ENCODE assay signal across 15 cellular contexts in genomic region chr10:86961481-86962091, GRCh38. TPM values are rescaled to one million over a fixed set of nuclear protein-coding genes. Genes with fewer than 3 reads are reported as not detected.
DNase-seq lines count a peak whose midpoint lies in the region; ATAC-seq, FAIRE-seq and TF ChIP-seq lines count a peak whose summit lies in the region.
"Had no signal": no experiment of that assay in that cellular context is flagged by ENCODE, and none has a peak within 500 bp of the region (broad histone marks: within the 10 kb centered on the region; RNA-seq: fewer than 3 reads in every experiment).

No MANE protein-coding gene starts in this region.

- H3K9me3 ChIP-seq in right cardiac atrium (ENCODE audit: control insufficient read depth, low read length): no peaks in the 10 kb centered on the region
- H3K9me3 ChIP-seq in right atrium auricular region: no peaks in the 10 kb centered on the region
- no peaks in the 10 kb centered on the region for H3K9me3 ChIP-seq in SJCRH30 (replicated peaks)
- no peaks in the 10 kb centered on the region for H3K9me3 ChIP-seq in kidney (ENCODE audit: control insufficient read depth in 1 of 2, low read length in 2 of 2)
- no peaks in the 10 kb centered on the region for H3K9me3 ChIP-seq in uterus

- no peak for FAIRE-seq in kidney (lab: Jason Lieb, UNC)
- FAIRE-seq: astrocyte had no signal

- 87% methylated on average over 12 of the region's 12 CpGs for WGBS in right cardiac atrium

- TF ChIP-seq CTCF in right atrium auricular region (IDR thresholded peaks at IDR 0.05) (no peak), kidney (IDR thresholded peaks at IDR 0.05; ENCODE audit: borderline replicate concordance, extremely low read depth, insufficient read depth) (no peak), uterus (IDR thresholded peaks at IDR 0.05) (no peak)

- H3K9ac ChIP-seq in kidney (ENCODE audit: low read length in 2 of 2): no peak overlapping the region

- no peak overlapping the region for H3K27ac ChIP-seq in right cardiac atrium (ENCODE audit: low read length)
- H3K27ac ChIP-seq in right atrium auricular region: no peak overlapping the region
- peak overlapping the region; percentile 57 for H3K27ac ChIP-seq in SJCRH30
- no peak overlapping the region for H3K27ac ChIP-seq in kidney (ENCODE audit: low read depth in 2 of 2, low read length in 2 of 2)
- H3K27ac ChIP-seq in uterus: no peak overlapping the region

- no peak for TF ChIP-seq POLR2A in uterus (IDR thresholded peaks at IDR 0.05)

- H3K27me3 ChIP-seq in right cardiac atrium (ENCODE audit: control insufficient read depth, insufficient read depth) (no peaks in the 10 kb centered on the region), right atrium auricular region (no peaks in the 10 kb centered on the region), SJCRH30 (no peaks in the 10 kb centered on the region), uterus (no peaks in the 10 kb centered on the region)
- H3K27me3 ChIP-seq: dorsolateral prefrontal cortex had no signal

- H3K4me1 ChIP-seq in right cardiac atrium (ENCODE audit: control insufficient read depth, insufficient read depth, low read length) (peaks cover 2% of the 10 kb centered on the region), right atrium auricular region (peaks cover 0 to 57% of the 10 kb centered on the region in 2 donors), SJCRH30 (peaks cover 47% of the 10 kb centered on the region), kidney (ENCODE audit: control insufficient read depth in 1 of 2, insufficient read depth in 1 of 2, low read depth in 1 of 2, low read length in 2 of 2) (peaks cover 8 to 20% of the 10 kb centered on the region in 2 donors), uterus (peaks cover 8 to 10% of the 10 kb centered on the region in 2 donors)

- DNase-seq in right cardiac atrium (peak in 2 of 3 donors; percentile 45 to 53), right atrium auricular region (ENCODE audit: low spot score) (no peak), SJCRH30 (peak; percentile 68 to 77), kidney (peak; percentile 59), uterus (peak; percentile 16 to 17), NCI-H2107 (lab: John Stamatoyannopoulos, UW) (no peak)
- DNase-seq: AML-193, Kasumi-1 had no signal

- ATAC-seq in right cardiac atrium (no peak), GM18868 (IDR thresholded peaks at IDR 0.05; ENCODE audit: unreplicated experiment) (no peak), HG02852 (IDR thresholded peaks at IDR 0.05; ENCODE audit: unreplicated experiment) (no peak)

- H3K4me3 ChIP-seq in right cardiac atrium (ENCODE audit: low read length) (no peak overlapping the region), right atrium auricular region (no peak overlapping the region), SJCRH30 (no peak overlapping the region), kidney (ENCODE audit: low read length in 2 of 2) (no peak overlapping the region), uterus (no peak overlapping the region)

- no peaks in the 10 kb centered on the region for H3K36me3 ChIP-seq in right atrium auricular region
- H3K36me3 ChIP-seq in SJCRH30: no peaks in the 10 kb centered on the region
- H3K36me3 ChIP-seq in kidney (ENCODE audit: control insufficient read depth in 1 of 2, insufficient read depth in 2 of 2, low read length in 2 of 2): no peaks in the 10 kb centered on the region
- H3K36me3 ChIP-seq in uterus: no peaks in the 10 kb centered on the region

- intact Hi-C loops in right cardiac atrium (cut with DNase I) (no loop called here), kidney (cut with DNase I) (no loop called here), uterus (cut with DNase I; ENCODE audit: low total_unique reads) (loop anchor here (10.0 kb wide), 1 partner anchor 133 kb away; the partner anchor contains the start of genes GLUD1 and SHLD2)

RNA-seq across cellular contexts. Expression of gene SNCG, which starts 3.2 kb away (rescaled TPM):
- total RNA-seq in right cardiac atrium: 10 to 100 TPM; 10.8 to 22.0 (median 15.6) TPM
- polyA plus RNA-seq in right cardiac atrium: 30.2 TPM
- 10 to 100 TPM; 20.9 to 33.8 TPM for total RNA-seq in right atrium auricular region
- total RNA-seq in SJCRH30 (2014; rRNA removed; shearing (Covaris generic)): 38.1 and 55.5 TPM in 2 replicates
- 41.3 TPM for total RNA-seq in kidney
- 92.8 TPM for polyA plus RNA-seq in kidney (ENCODE audit: insufficient read depth, low read depth, low replicate concordance)
- total RNA-seq in uterus: 10 to 100 TPM in 3 of 4 donors, 1 to 10 TPM in 1; 5.5 to 68.6 (median 36.2) TPM

RNA-seq across cellular contexts. Expression of gene MMRN2, which starts 4.2 kb away (rescaled TPM):
- total RNA-seq in right cardiac atrium (10 to 100 TPM; 32.4 to 65.5 (median 42.5) TPM), right atrium auricular region (10 to 100 TPM; 57.0 to 81.3 TPM), kidney (65.9 TPM), uterus (100 to 1,000 TPM in 1 of 4 donors, 10 to 100 TPM in 3; 45.0 to 133 (median 74.2) TPM)
- polyA plus RNA-seq in right cardiac atrium (19.8 TPM), kidney (ENCODE audit: insufficient read depth, low read depth, low replicate concordance) (19.9 TPM)
- 1.6 and 1.9 TPM in 2 replicates for total RNA-seq in SJCRH30 (2014; rRNA removed; shearing (Covaris generic))
- total RNA-seq: activated T-helper 1 cell treated with anti-CD3 and anti-CD28 coated beads, Interleukin-12 subunit alpha, Interleukin-12 subunit beta, Interleukin-2, Interleukin-4 antibody, amounts not matched to agents 30 ng/mL and 10 ng/mL and 1 ng/mL, durations not matched to agents 14 hours and 24 hours and 36 hours had no signal

RNA-seq across cellular contexts. Expression of gene ADIRF, which starts 6.7 kb away (rescaled TPM):
- total RNA-seq in right cardiac atrium (100 to 1,000 TPM in 1 of 4 donors, 10 to 100 TPM in 3; 69.0 to 122 (median 75.7) TPM), right atrium auricular region (100 to 1,000 TPM in 1 of 2 donors, 10 to 100 TPM in 1; 67.8 to 195 TPM), kidney (357 TPM), uterus (100 to 1,000 TPM in 3 of 4 donors, 1 to 10 TPM in 1; 8.5 to 368 (median 275) TPM)
- polyA plus RNA-seq in right cardiac atrium (215 TPM), kidney (ENCODE audit: insufficient read depth, low read depth, low replicate concordance) (897 TPM)
- 0.34 and 0.68 TPM in 2 replicates for total RNA-seq in SJCRH30 (2014; rRNA removed; shearing (Covaris generic))
- total RNA-seq: activated T-helper 1 cell treated with anti-CD3 and anti-CD28 coated beads, Interleukin-12 subunit alpha, Interleukin-12 subunit beta, Interleukin-2, Interleukin-4 antibody, amounts not matched to agents 30 ng/mL and 10 ng/mL and 1 ng/mL, durations not matched to agents 14 hours and 24 hours and 36 hours; astrocyte had no signal

RNA-seq across cellular contexts. Expression of gene FAM25A, which starts 58.5 kb away (rescaled TPM):
- total RNA-seq in right cardiac atrium: not detected
- polyA plus RNA-seq in right cardiac atrium: not detected
- not detected for total RNA-seq in right atrium auricular region
- total RNA-seq in SJCRH30 (2014; rRNA removed; shearing (Covaris generic)): not detected in 2 replicates
- not detected for total RNA-seq in kidney
- not detected for polyA plus RNA-seq in kidney (ENCODE audit: insufficient read depth, low read depth, low replicate concordance)
- total RNA-seq in uterus: not detected
- total RNA-seq: activated T-helper 1 cell treated with anti-CD3 and anti-CD28 coated beads, Interleukin-12 subunit alpha, Interleukin-12 subunit beta, Interleukin-2, Interleukin-4 antibody, amounts not matched to agents 30 ng/mL and 10 ng/mL and 1 ng/mL, durations not matched to agents 14 hours and 24 hours and 36 hours; astrocyte; fibroblast of villous mesenchyme; urinary bladder had no signal
- polyA plus RNA-seq: urinary bladder had no signal

Comparison
In these comparisons a context has a peak if more than half of its experiments do, and no peak if none do; other contexts are left out.
1. DNase-seq: peak in right cardiac atrium (2 of 3), SJCRH30 (2 of 2), kidney (single experiment) and uterus (2 of 2); none in right atrium auricular region (single experiment) and NCI-H2107 (single experiment).
2. RNA of gene MMRN2, which starts 4.2 kb away (total RNA-seq): 45.0 to 133 TPM in uterus, 57.0 to 81.3 TPM in right atrium auricular region, 65.9 TPM in kidney (single experiment) and 32.4 to 65.5 TPM in right cardiac atrium; 1.6 to 1.9 TPM in SJCRH30; every median in the first group is over 10 times any median in the second.